Comparison of ENCODE assay signal across 13 cellular contexts in genomic region chr19:29694166-29694565, GRCh38. TPM values are rescaled to one million over a fixed set of nuclear protein-coding genes. Genes with fewer than 3 reads are reported as not detected.
DNase-seq lines count a peak whose midpoint lies in the region; TF ChIP-seq lines count a peak whose summit lies in the region.
"Had no signal": no experiment of that assay in that cellular context is flagged by ENCODE, and none has a peak within 500 bp of the region (broad histone marks: within the 10 kb centered on the region; RNA-seq: fewer than 3 reads in every experiment).

No MANE protein-coding gene starts in this region.

- TF ChIP-seq POLR2A in spleen (IDR thresholded peaks at IDR 0.05): no peak

- 51 to 90% (median 75%) methylated on average over 5 of the region's 5 CpGs for WGBS in spleen, 5 donors

- DNase-seq in GF-D8 (lab: John Stamatoyannopoulos, UW) (peak; percentile 54), adipocyte (ENCODE audit: low read depth) (no peak), immature natural killer cell (no peak), spleen (peak; percentile 41), AG08395 (ENCODE audit: low spot score) (no peak), CD1c-positive myeloid dendritic cell (ENCODE audit: extremely low spot score) (no peak), NCI-H526 treated with DMSO at 0.1 percent for 48 hours (lab: John Stamatoyannopoulos, UW) (no peak)
- DNase-seq in central memory CD4-positive, alpha-beta T cell: no peak

- peaks cover 10% of the 10 kb centered on the region for H3K4me1 ChIP-seq in adipocyte (ENCODE audit: control insufficient read depth, insufficient read depth, low read length)
- H3K4me1 ChIP-seq in spleen: peaks cover 0 to 24% (median 10%) of the 10 kb centered on the region in 6 donors

- H3K27me3 ChIP-seq in adipocyte (replicated peaks; ENCODE audit: control insufficient read depth, insufficient read depth, low read length) (no peaks in the 10 kb centered on the region), spleen (replicated peaks in 1 of 7) (no peaks in the 10 kb centered on the region)
- H3K27me3 ChIP-seq: MG63, testis had no signal

- H3K9me3 ChIP-seq in adipocyte (ENCODE audit: control insufficient read depth, low read length) (peaks cover 5% of the 10 kb centered on the region), spleen (peaks cover 0 to 8% (median 7%) of the 10 kb centered on the region in 8 donors)
- H3K9me3 ChIP-seq: SK-N-SH, testis had no signal

- H3K4me3 Mint-ChIP-seq in immature natural killer cell: no peak overlapping the region

- H3K27ac Mint-ChIP-seq in immature natural killer cell: peak overlapping the region; percentile 23 to 85 (median 75)

- H3K36me3 ChIP-seq in adipocyte (ENCODE audit: control insufficient read depth, insufficient read depth, low read length, severe bottlenecking) (no peaks in the 10 kb centered on the region), spleen (no peaks in the 10 kb centered on the region)

- peaks cover 26 to 35% of the 10 kb centered on the region in 2 donors for H3K4me1 Mint-ChIP-seq in immature natural killer cell

- peaks cover 1 to 3% (median 1%) of the 10 kb centered on the region in 3 donors for H3K27me3 Mint-ChIP-seq in immature natural killer cell (ENCODE audit: low read depth in 3 of 3)
- H3K27me3 Mint-ChIP-seq: progenitor cell of endocrine pancreas had no signal

- intact Hi-C loops in spleen (cut with DNase I; ENCODE audit: low total_unique reads): no loop called here

- peaks cover 0 to 6% (median 1%) of the 10 kb centered on the region in 6 donors for H3K9me3 Mint-ChIP-seq in immature natural killer cell

- H3K27ac ChIP-seq in spleen: peak overlapping the region in 1 of 8 donors; percentile 5
- H3K27ac ChIP-seq: GM23248, testis had no signal

- no peak for TF ChIP-seq CTCF in spleen (IDR thresholded peaks at IDR 0.05 in 8 of 11, conservative IDR thresholded peaks at IDR 0.05 in 3 of 11)

- H3K4me3 ChIP-seq in adipocyte (ENCODE audit: low read length) (no peak overlapping the region), spleen (no peak overlapping the region)
- H3K4me3 ChIP-seq: GM23248, MG63, testis had no signal

- peak overlapping the region; percentile 52 for H3K9ac ChIP-seq in adipocyte (ENCODE audit: low read length)
- H3K9ac ChIP-seq: GM23248, SK-N-SH had no signal

- H3K36me3 Mint-ChIP-seq in immature natural killer cell: peaks cover 4 to 6% (median 4%) of the 10 kb centered on the region in 3 donors

RNA-seq across cellular contexts. Expression of gene C19orf12, which starts 20.9 kb away (rescaled TPM):
- 10 to 100 TPM; 32.4 to 68.3 (median 60.3) TPM for polyA plus RNA-seq in immature natural killer cell
- total RNA-seq in spleen: 10 to 100 TPM; 24.2 to 36.9 (median 30.2) TPM
- 10 to 100 TPM; 13.8 to 19.3 (median 13.9) TPM for polyA plus RNA-seq in spleen

RNA-seq across cellular contexts. Expression of gene PLEKHF1, which starts 28.9 kb away (rescaled TPM):
- 100 to 1,000 TPM; 107 to 244 (median 141) TPM for polyA plus RNA-seq in immature natural killer cell
- total RNA-seq in spleen: 10 to 100 TPM; 12.4 to 28.0 (median 18.5) TPM
- 10 to 100 TPM in 2 of 3 donors, 1 to 10 TPM in 1; 9.7 to 18.6 (median 10.7) TPM for polyA plus RNA-seq in spleen

Comparison
In these comparisons a context has a peak if more than half of its experiments do, and no peak if none do; other contexts are left out.
1. DNase-seq: peak in GF-D8 (single experiment) and spleen (single experiment); none in adipocyte (single experiment), immature natural killer cell (0 of 3), AG08395 (single experiment), CD1c-positive myeloid dendritic cell (single experiment), central memory CD4-positive, alpha-beta T cell (single experiment) and NCI-H526 treated with DMSO at 0.1 percent for 48 hours (single experiment).
2. RNA of gene PLEKHF1, which starts 28.9 kb away (polyA plus RNA-seq): 107 to 244 TPM in immature natural killer cell; 9.7 to 18.6 TPM in spleen; every median in the first group is over 4 times any median in the second.